8 cellular contexts compared by ENCODE assay signal in genomic region chr19:245900-246299, GRCh38. TPM values are rescaled to one million over a fixed set of nuclear protein-coding genes. Genes with fewer than 3 reads are reported as not detected.
DNase-seq lines count a peak whose midpoint lies in the region; TF ChIP-seq lines count a peak whose summit lies in the region.
"Not testable (repeated sequence)": the region's sequence is repeated elsewhere in the genome, so short reads cannot be mapped to it uniquely, and the experiment has no call there.

No MANE protein-coding gene starts in this region.

- in situ Hi-C loops in GM23248 (cut with MboI); mammary epithelial cell (cut with MboI; ENCODE audit: low sequenced_read_pairs in 2 of 2): not testable (repeated sequence)

- not testable (repeated sequence) for H3K4me2 ChIP-seq in GM23248 (ENCODE audit: unreplicated experiment)
- peak overlapping the region; percentile 36 for H3K4me2 ChIP-seq in mammary epithelial cell (ENCODE audit: insufficient read depth, low read depth, low read length)

- H3K27me3 ChIP-seq in GM23248 (replicated peaks; ENCODE audit: insufficient read depth); mammary epithelial cell (ENCODE audit: insufficient read depth, low read length); suprapubic skin: not testable (repeated sequence)

- intact Hi-C loops in mammary epithelial cell (cut with micrococcal nuclease), result not testable (repeated sequence)

- TF ChIP-seq POLR2A in NB4 (IDR thresholded peaks at IDR 0.05; ENCODE audit: extremely low read depth, insufficient read length); suprapubic skin (IDR thresholded peaks at IDR 0.05): not testable (repeated sequence)

- not testable (repeated sequence) for H3K9me3 ChIP-seq in GM23248 (ENCODE audit: low read depth); mammary epithelial cell (replicated peaks; ENCODE audit: insufficient read depth, low read length); mesodermal cell (ENCODE audit: control insufficient read depth, low read length); suprapubic skin

- H3K4me1 ChIP-seq in GM23248 (ENCODE audit: insufficient read depth), result peaks cover 14% of the 10 kb centered on the region
- not testable (repeated sequence) for H3K4me1 ChIP-seq in mammary epithelial cell (ENCODE audit: insufficient read depth, low read length); mesodermal cell (ENCODE audit: control insufficient read depth, insufficient read depth, low read length, poor library complexity, severe bottlenecking); suprapubic skin

- not testable (repeated sequence) for TF ChIP-seq CTCF in AG10803 (conservative IDR thresholded peaks at IDR 0.05; ENCODE audit: low read length); NB4 (IDR thresholded peaks at IDR 0.05; ENCODE audit: low read depth, low read length); mammary epithelial cell (conservative IDR thresholded peaks at IDR 0.05 in 1 of 2, IDR thresholded peaks at IDR 0.05 in 1 of 2; ENCODE audit: extremely low read depth in 1 of 2, insufficient read depth in 1 of 2, low read depth in 1 of 2, low read length in 2 of 2); fibroblast of pulmonary artery (IDR thresholded peaks at IDR 0.05; ENCODE audit: low read length, missing control alignments); suprapubic skin (IDR thresholded peaks at IDR 0.05)

- not testable (repeated sequence) for H3K36me3 ChIP-seq in GM23248 (ENCODE audit: low read depth); mammary epithelial cell (ENCODE audit: insufficient read depth, low read length); mesodermal cell (ENCODE audit: control insufficient read depth, insufficient read depth, low read length); suprapubic skin

- H2AFZ ChIP-seq in GM23248; mammary epithelial cell (ENCODE audit: low read depth, low read length): not testable (repeated sequence)

- H3F3A ChIP-seq in GM23248 (ENCODE audit: insufficient read depth), result not testable (repeated sequence)

- peak overlapping the region; percentile 41 for H3K4me3 ChIP-seq in AG10803 (ENCODE audit: low read length)
- H3K4me3 ChIP-seq in GM23248, result not testable (repeated sequence)
- H3K4me3 ChIP-seq in NB4 (ENCODE audit: low read depth, low read length), result peak overlapping the region; percentile 47
- peak overlapping the region in 1 of 3 experiments; percentile 34 for H3K4me3 ChIP-seq in mammary epithelial cell (replicated peaks in 1 of 3; ENCODE audit: insufficient read depth in 1 of 3, low read depth in 2 of 3, low read length in 3 of 3)
- peak overlapping the region; percentile 38 for H3K4me3 ChIP-seq in fibroblast of pulmonary artery (replicated peaks; ENCODE audit: low read depth, low read length)
- H3K4me3 ChIP-seq in mesodermal cell (ENCODE audit: extremely low read depth, insufficient read depth, low read length, poor library complexity, severe bottlenecking), result peak overlapping the region; percentile 8
- H3K4me3 ChIP-seq in suprapubic skin, result peak overlapping the region; percentile 32

- not testable (repeated sequence) for H3K27ac ChIP-seq in GM23248; mammary epithelial cell (ENCODE audit: insufficient read depth, low read depth, low read length); mesodermal cell (ENCODE audit: low read depth, low read length, severe bottlenecking); suprapubic skin

- dilution Hi-C loops in mammary epithelial cell (cut with HindIII; ENCODE audit: low sequenced_read_pairs), result not testable (repeated sequence)

- 67 to 80% methylated on average over 10 to 13 of the region's 13 CpGs for WGBS in GM23248 (ENCODE audit: low coverage in 1 of 2, low lambda C conversion rate in 2 of 2, missing lambda C conversion rate in 2 of 2), 2 experiments
- 42% methylated on average over 6 of the region's 13 CpGs for WGBS in mammary epithelial cell (ENCODE audit: low coverage, missing lambda C conversion rate)
- 90 to 94% methylated on average over 6 to 8 of the region's 13 CpGs for WGBS in mesodermal cell (ENCODE audit: insufficient coverage in 2 of 2), 2 experiments
- WGBS in suprapubic skin, result 84% methylated on average over 13 of the region's 13 CpGs

- not testable (repeated sequence) for TF ChIP-seq EP300 in suprapubic skin (IDR thresholded peaks at IDR 0.05)

- DNase-seq in AG10803 (ENCODE audit: low read depth); mammary epithelial cell; fibroblast of pulmonary artery (ENCODE audit: low read depth): not testable (repeated sequence)
- DNase-seq in GM23248 (peak; percentile 7), NB4 (ENCODE audit: low read depth) (peak; percentile 6), suprapubic skin (ENCODE audit: low spot score in 2 of 2) (peak in 1 of 2 donors; percentile 65)
- DNase-seq in activated T-cell treated with anti-CD3 and anti-CD28 coated beads, Interleukin-2, amount 50 U/mL, for 48 hours, result peak; percentile 20 to 25

- not testable (repeated sequence) for H3K9me2 ChIP-seq in GM23248 (ENCODE audit: insufficient read depth)

- CTCF ChIA-PET in mammary epithelial cell (lab: Charles Lee; ENCODE audit: low non-redundant PET), result not testable (repeated sequence)

- H3K79me2 ChIP-seq in GM23248 (ENCODE audit: insufficient read depth); mammary epithelial cell (ENCODE audit: insufficient read depth, low read length): not testable (repeated sequence)

- not testable (repeated sequence) for H4K20me1 ChIP-seq in GM23248 (ENCODE audit: insufficient read depth); mammary epithelial cell (ENCODE audit: insufficient read depth, low read length)

- not testable (repeated sequence) for BruUV-seq in mammary epithelial cell (replicated peaks; lab: Mats Ljungman, UMichigan)

- not testable (repeated sequence) for H3K9ac ChIP-seq in GM23248; mammary epithelial cell (ENCODE audit: insufficient read depth, low read length)

RNA-seq across cellular contexts. Expression of gene PLPP2, which starts 45.3 kb away (rescaled TPM):
- total RNA-seq in GM23248 (2014; rRNA removed; shearing (Covaris generic)), result 1.4 and 4.3 TPM in 2 replicates
- polyA plus RNA-seq in GM23248 (2016; fragmentation: Nextera tagmentation; extraction: Ambion mirVana), result 1.2 and 1.3 TPM in 2 replicates
- 10 to 100 TPM; 12.8 to 42.8 TPM for total RNA-seq in mammary epithelial cell
- polyA plus RNA-seq in mammary epithelial cell, result 45.7 TPM
- 42.9 TPM for polyA minus RNA-seq in mammary epithelial cell
- polyA plus RNA-seq in mesodermal cell (2013, experiment 1 of 2), result 6.3 TPM
- polyA plus RNA-seq in mesodermal cell (2013, experiment 2 of 2), result 4.1 TPM
- total RNA-seq in suprapubic skin, result 100 to 1,000 TPM in 3 of 4 donors, 10 to 100 TPM in 1; 75.9 to 114 (median 109) TPM
